Comparison of ENCODE assay signal across 14 cellular contexts in genomic region chr3:15633766-15634588, GRCh38. TPM values are rescaled to one million over a fixed set of nuclear protein-coding genes. Genes with fewer than 3 reads are reported as not detected.
DNase-seq lines count a peak whose midpoint lies in the region; ATAC-seq, FAIRE-seq and TF ChIP-seq lines count a peak whose summit lies in the region.
"Had no signal": no experiment of that assay in that cellular context is flagged by ENCODE, and none has a peak within 500 bp of the region (broad histone marks: within the 10 kb centered on the region; RNA-seq: fewer than 3 reads in every experiment).

No MANE protein-coding gene starts in this region.

- ATAC-seq in HepG2 = no peak
- ATAC-seq: activated T-cell treated with anti-CD3 and anti-CD28 coated beads, Interleukin-2, amount 50 U/mL, for 72 hours had no signal

- H3K27ac ChIP-seq in liver (ENCODE audit: low read depth in 1 of 2, low read length in 2 of 2) (no peak overlapping the region), HepG2 (ENCODE audit: extremely low read length, insufficient read depth, low read length) (no peak overlapping the region), uterus (peak overlapping the region; percentile 85 to 95)

- TF ChIP-seq RAD21 in liver (IDR thresholded peaks at IDR 0.05) = peak; percentile 22 to 39
- TF ChIP-seq RAD21 in HepG2 (CRISPR knock-in tag; IDR thresholded peaks at IDR 0.05) = no peak

- DNase-seq in HepG2 (ENCODE audit: low spot score) (no peak), cerebellar nuclear complex (lab: John Stamatoyannopoulos, UW) (peak; percentile 70 to 88), myocyte (ENCODE audit: low read depth) (peak; percentile 85), uterus (no peak), GM10248 (ENCODE audit: extremely low spot score) (no peak), germinal center (ENCODE audit: low spot score) (no peak)
- DNase-seq in activated T-helper 1 cell treated with anti-CD3 and anti-CD28 coated beads, Interleukin-12 subunit alpha, Interleukin-12 subunit beta, Interleukin-2, Interleukin-4 antibody, amounts not matched to agents 30 ng/mL and 10 ng/mL and 1 ng/mL, durations not matched to agents 14 hours and 24 hours and 36 hours (ENCODE audit: low spot score) = no peak
- DNase-seq: activated T-cell treated with anti-CD3 and anti-CD28 coated beads, Interleukin-2, amount 50 U/mL, for 72 hours; erythroblast; naive B cell; NCI-H1694 treated with DMSO at 0.1 percent for 48 hours; T-helper 1 cell had no signal

- H4K20me1 ChIP-seq in HepG2 (ENCODE audit: insufficient read depth, low read length) = no peaks in the 10 kb centered on the region

- H3K4me3 ChIP-seq in liver (ENCODE audit: low read depth in 1 of 3, low read length in 3 of 3) (no peak overlapping the region), HepG2 (replicated peaks in 1 of 3; ENCODE audit: insufficient read depth in 1 of 3, low read depth in 2 of 3, low read length in 3 of 3) (no peak overlapping the region), uterus (no peak overlapping the region)

- no peaks in the 10 kb centered on the region for H3K9me3 Mint-ChIP-seq in activated T-helper 1 cell treated with anti-CD3 and anti-CD28 coated beads, Interleukin-12 subunit alpha, Interleukin-12 subunit beta, Interleukin-2, Interleukin-4 antibody, amounts not matched to agents 30 ng/mL and 10 ng/mL and 1 ng/mL, durations not matched to agents 14 hours and 24 hours and 36 hours
- H3K9me3 Mint-ChIP-seq: activated T-cell treated with anti-CD3 and anti-CD28 coated beads, Interleukin-2, amount 50 U/mL, for 72 hours; naive B cell had no signal

- no peak overlapping the region for H3K9ac ChIP-seq in liver (ENCODE audit: low read depth in 1 of 2, low read length in 2 of 2)
- no peak overlapping the region for H3K9ac ChIP-seq in HepG2 (ENCODE audit: insufficient read depth, low read depth, low read length)

- CTCF ChIA-PET in HepG2 (lab: Yijun Ruan, JAX; ENCODE audit: low intra/inter-chr PET ratio, low total read pairs) = no interaction called here
- CTCF ChIA-PET in GM10248 (lab: Yijun Ruan, JAX) = interaction anchor here (0.8 to 1.5 kb wide), 6 partner anchors 12 to 175 kb away, joined by 3 to 5 read pairs (median 3); no protein-coding TSS in a partner anchor

- H3K9me3 ChIP-seq in liver (ENCODE audit: control insufficient read depth in 4 of 4, low read length in 3 of 4) (no peaks in the 10 kb centered on the region), HepG2 (ENCODE audit: low read length) (no peaks in the 10 kb centered on the region), uterus (no peaks in the 10 kb centered on the region)

- no peak for FAIRE-seq in HepG2 (lab: Jason Lieb, UNC)

- H3K27me3 ChIP-seq in liver (ENCODE audit: control insufficient read depth in 4 of 4, insufficient read depth in 4 of 4, low read length in 3 of 4) (no peaks in the 10 kb centered on the region), HepG2 (ENCODE audit: control insufficient read depth in 1 of 2, insufficient read depth in 2 of 2, low read length in 2 of 2) (no peaks in the 10 kb centered on the region), uterus (no peaks in the 10 kb centered on the region)

- TF ChIP-seq CTCF in liver (IDR thresholded peaks at IDR 0.05; ENCODE audit: low read depth, low read length, missing input control) (no peak), HepG2 (CRISPR knock-in tag; IDR thresholded peaks at IDR 0.05) (no peak), uterus (IDR thresholded peaks at IDR 0.05) (no peak), GM10248 (IDR thresholded peaks at IDR 0.05; ENCODE audit: control extremely low read depth, extremely low read depth, low read depth, missing control alignments) (no peak)

- no peak overlapping the region for H2AFZ ChIP-seq in HepG2 (ENCODE audit: low read length)

- no TSS peak for BruUV-seq in HepG2 (replicated peaks; lab: Mats Ljungman, UMichigan)

- H3K4me1 Mint-ChIP-seq in activated T-helper 1 cell treated with anti-CD3 and anti-CD28 coated beads, Interleukin-12 subunit alpha, Interleukin-12 subunit beta, Interleukin-2, Interleukin-4 antibody, amounts not matched to agents 30 ng/mL and 10 ng/mL and 1 ng/mL, durations not matched to agents 14 hours and 24 hours and 36 hours (ENCODE audit: low read depth) = peaks cover 76% of the 10 kb centered on the region

- H3K4me1 ChIP-seq in liver (ENCODE audit: control insufficient read depth in 4 of 4, insufficient read depth in 4 of 4, low read length in 3 of 4) (peaks cover 0 to 30% (median 13%) of the 10 kb centered on the region in 4 donors), HepG2 (ENCODE audit: insufficient read depth, low read length) (peaks cover 12% of the 10 kb centered on the region), uterus (peaks cover 0 to 11% of the 10 kb centered on the region in 2 donors)

- no peak overlapping the region for H3K4me2 ChIP-seq in HepG2 (ENCODE audit: low read depth, low read length)

- no peak overlapping the region for H3K27ac Mint-ChIP-seq in activated T-helper 1 cell treated with anti-CD3 and anti-CD28 coated beads, Interleukin-12 subunit alpha, Interleukin-12 subunit beta, Interleukin-2, Interleukin-4 antibody, amounts not matched to agents 30 ng/mL and 10 ng/mL and 1 ng/mL, durations not matched to agents 14 hours and 24 hours and 36 hours
- H3K27ac Mint-ChIP-seq: B cell had no signal

- TF ChIP-seq EP300 in HepG2 (IDR thresholded peaks at IDR 0.05; ENCODE audit: low read depth in 2 of 2, low read length in 2 of 2) = no peak
- no peak for TF ChIP-seq EP300 in HepG2 (CRISPR knock-in tag; IDR thresholded peaks at IDR 0.05; ENCODE audit: borderline replicate concordance)

- TF ChIP-seq POLR2A in HepG2 (IDR thresholded peaks at IDR 0.05; ENCODE audit: insufficient read depth in 1 of 2, low read depth in 2 of 2, low read length in 2 of 2) (no peak), uterus (IDR thresholded peaks at IDR 0.05) (no peak)

- in situ Hi-C loops in HepG2 (cut with HindIII; ENCODE audit: extremely low pct_ligation_motif_present, low pct_unique_long_range_greater_than_20kb) = loop anchor here (25.0 kb wide), 1 partner anchor 603 kb away; no protein-coding TSS in a partner anchor

- no peaks in the 10 kb centered on the region for H3K36me3 Mint-ChIP-seq in activated T-helper 1 cell treated with anti-CD3 and anti-CD28 coated beads, Interleukin-12 subunit alpha, Interleukin-12 subunit beta, Interleukin-2, Interleukin-4 antibody, amounts not matched to agents 30 ng/mL and 10 ng/mL and 1 ng/mL, durations not matched to agents 14 hours and 24 hours and 36 hours (ENCODE audit: low read depth)
- H3K36me3 Mint-ChIP-seq: naive B cell had no signal

- POLR2A ChIA-PET in HepG2 (lab: Yijun Ruan, JAX) = no interaction called here
- POLR2A ChIA-PET in GM10248 (lab: Yijun Ruan, JAX) = no interaction called here

- WGBS in liver = 30% methylated on average over 4 of the region's 4 CpGs
- 83% methylated on average over 4 of the region's 4 CpGs for WGBS in HepG2 (ENCODE audit: low lambda C conversion rate)

- H3K36me3 ChIP-seq in liver (ENCODE audit: control insufficient read depth in 4 of 4, insufficient read depth in 3 of 4, low read depth in 1 of 4, low read length in 3 of 4) (peaks cover 0 to 3% (median 2%) of the 10 kb centered on the region in 4 donors), HepG2 (replicated peaks in 1 of 2; ENCODE audit: control insufficient read depth in 1 of 2, insufficient read depth in 2 of 2, low read length in 2 of 2) (no peaks in the 10 kb centered on the region), uterus (no peaks in the 10 kb centered on the region)

- intact Hi-C loops in HepG2 (cut with micrococcal nuclease; ENCODE audit: unreplicated experiment) = loop anchor here (5.0 kb wide), 1 partner anchor 543 kb away; no protein-coding TSS in a partner anchor
- intact Hi-C loops in uterus (cut with DNase I; ENCODE audit: low total_unique reads) = no loop called here
- intact Hi-C loops in activated T-helper 1 cell treated with anti-CD3 and anti-CD28 coated beads, Interleukin-12 subunit alpha, Interleukin-12 subunit beta, Interleukin-2, Interleukin-4 antibody, amounts not matched to agents 30 ng/mL and 10 ng/mL and 1 ng/mL, durations not matched to agents 14 hours and 24 hours and 36 hours (cut with micrococcal nuclease) = loop anchor here (10.0 kb wide), 1 partner anchor 321 kb away; no protein-coding TSS in a partner anchor

- no peaks in the 10 kb centered on the region for H3K27me3 Mint-ChIP-seq in activated T-helper 1 cell treated with anti-CD3 and anti-CD28 coated beads, Interleukin-12 subunit alpha, Interleukin-12 subunit beta, Interleukin-2, Interleukin-4 antibody, amounts not matched to agents 30 ng/mL and 10 ng/mL and 1 ng/mL, durations not matched to agents 14 hours and 24 hours and 36 hours (ENCODE audit: insufficient read depth)
- H3K27me3 Mint-ChIP-seq: B cell, naive B cell had no signal

- H3K79me2 ChIP-seq in HepG2 (ENCODE audit: insufficient read depth, low read length) = no peaks in the 10 kb centered on the region

- no peak overlapping the region for H3K4me3 Mint-ChIP-seq in activated T-helper 1 cell treated with anti-CD3 and anti-CD28 coated beads, Interleukin-12 subunit alpha, Interleukin-12 subunit beta, Interleukin-2, Interleukin-4 antibody, amounts not matched to agents 30 ng/mL and 10 ng/mL and 1 ng/mL, durations not matched to agents 14 hours and 24 hours and 36 hours
- H3K4me3 Mint-ChIP-seq: B cell, naive B cell had no signal

RNA-seq across cellular contexts. Expression of gene BTD, which starts 32.4 kb away (rescaled TPM):
- total RNA-seq in liver = 10 to 100 TPM; 45.8 to 78.1 TPM
- 10 to 100 TPM; 46.6 to 49.0 TPM for polyA plus RNA-seq in liver
- total RNA-seq in HepG2 (2016; rRNA removed; fragmentation: Illumina TruSeq; extraction: Trizol) = 12.4 and 15.7 TPM in 2 replicates
- 3.3 and 4.1 TPM in 2 replicates for total RNA-seq in HepG2 (2016; cell fraction: cytosol; rRNA removed; fragmentation: Illumina TruSeq; extraction: Trizol; ENCODE audit: low read depth)
- total RNA-seq in HepG2 (2016; cell fraction: insoluble cytoplasmic fraction; rRNA removed; fragmentation: Illumina TruSeq; extraction: Trizol) = 10.3 and 17.5 TPM in 2 replicates
- 5.8 and 6.0 TPM in 2 replicates for total RNA-seq in HepG2 (2016; cell fraction: membrane; rRNA removed; fragmentation: Illumina TruSeq; extraction: Trizol)
- total RNA-seq in HepG2 (2016; cell fraction: nucleus; rRNA removed; fragmentation: Illumina TruSeq; extraction: Trizol) = 16.3 and 19.1 TPM in 2 replicates
- 35.3 and 35.5 TPM in 2 replicates for polyA plus RNA-seq in HepG2 (2011; rRNA removed)
- polyA plus RNA-seq in HepG2 (2011; cell fraction: cytosol; rRNA removed) = 34.6 and 45.8 TPM in 2 replicates
- polyA plus RNA-seq in HepG2 (2011; cell fraction: nucleus; rRNA removed) = 16.5 and 18.2 TPM in 2 replicates
- polyA plus RNA-seq in HepG2 (2012) = 26.8 and 28.2 TPM in 2 replicates
- 3.9 TPM in 2 replicates for polyA plus RNA-seq in HepG2 (2016; cell fraction: cytosol; fragmentation: Illumina TruSeq; extraction: Trizol; ENCODE audit: low read depth)
- 9.1 TPM in 2 replicates for polyA plus RNA-seq in HepG2 (2016; cell fraction: insoluble cytoplasmic fraction; fragmentation: Illumina TruSeq; extraction: Trizol; ENCODE audit: low read depth)
- polyA plus RNA-seq in HepG2 (2016; cell fraction: membrane; fragmentation: Illumina TruSeq; extraction: Trizol; ENCODE audit: low read depth) = 4.9 and 5.9 TPM in 2 replicates
- 20.7 and 21.2 TPM in 2 replicates for polyA plus RNA-seq in HepG2 (2016; cell fraction: nucleus; fragmentation: Illumina TruSeq; extraction: Trizol; ENCODE audit: insufficient read depth, low read depth)
- polyA minus RNA-seq in HepG2 (2011; rRNA and poly(A)+ RNA removed; ENCODE audit: low replicate concordance) = 41.5 and 57.7 TPM in 2 replicates
- 17.9 and 21.0 TPM in 2 replicates for polyA minus RNA-seq in HepG2 (2011; cell fraction: cytosol; rRNA and poly(A)+ RNA removed)
- 28.2 and 36.6 TPM in 2 replicates for polyA minus RNA-seq in HepG2 (2011; cell fraction: nucleus; rRNA and poly(A)+ RNA removed)
- total RNA-seq in myocyte = 22.9 and 26.7 TPM in 2 replicates
- 20.9 TPM for polyA plus RNA-seq in myocyte (2012)
- total RNA-seq in uterus = 10 to 100 TPM in 3 of 4 donors, 1 to 10 TPM in 1; 6.5 to 31.3 (median 21.5) TPM
- 2.6 and 3.5 TPM in 2 replicates for total RNA-seq in activated T-helper 1 cell treated with anti-CD3 and anti-CD28 coated beads, Interleukin-12 subunit alpha, Interleukin-12 subunit beta, Interleukin-2, Interleukin-4 antibody, amounts not matched to agents 30 ng/mL and 10 ng/mL and 1 ng/mL, durations not matched to agents 14 hours and 24 hours and 36 hours

RNA-seq across cellular contexts. Expression of gene HACL1, which starts 32.6 kb away (rescaled TPM):
- total RNA-seq in liver (10 to 100 TPM; 13.4 to 46.9 TPM), HepG2 (2016; rRNA removed; fragmentation: Illumina TruSeq; extraction: Trizol) (25.7 and 32.0 TPM in 2 replicates), myocyte (11.2 and 11.7 TPM in 2 replicates), uterus (10 to 100 TPM; 18.5 to 93.0 (median 25.7) TPM)
- polyA plus RNA-seq in liver (10 to 100 TPM; 28.2 to 36.2 TPM), HepG2 (2011; rRNA removed) (22.1 and 25.7 TPM in 2 replicates)
- total RNA-seq in HepG2 (2016; cell fraction: cytosol; rRNA removed; fragmentation: Illumina TruSeq; extraction: Trizol; ENCODE audit: low read depth) = 5.1 and 7.6 TPM in 2 replicates
- total RNA-seq in HepG2 (2016; cell fraction: insoluble cytoplasmic fraction; rRNA removed; fragmentation: Illumina TruSeq; extraction: Trizol) = 25.8 and 31.8 TPM in 2 replicates
- total RNA-seq in HepG2 (2016; cell fraction: membrane; rRNA removed; fragmentation: Illumina TruSeq; extraction: Trizol) = 7.5 and 7.7 TPM in 2 replicates
- total RNA-seq in HepG2 (2016; cell fraction: nucleus; rRNA removed; fragmentation: Illumina TruSeq; extraction: Trizol) = 20.6 and 21.9 TPM in 2 replicates
- polyA plus RNA-seq in HepG2 (2011; cell fraction: cytosol; rRNA removed) = 18.1 and 18.3 TPM in 2 replicates
- polyA plus RNA-seq in HepG2 (2011; cell fraction: nucleus; rRNA removed) = 14.0 and 16.9 TPM in 2 replicates
- polyA plus RNA-seq in HepG2 (2012) = 12.0 and 17.7 TPM in 2 replicates
- polyA plus RNA-seq in HepG2 (2016; cell fraction: cytosol; fragmentation: Illumina TruSeq; extraction: Trizol; ENCODE audit: low read depth) = 2.3 and 2.6 TPM in 2 replicates
- polyA plus RNA-seq in HepG2 (2016; cell fraction: insoluble cytoplasmic fraction; fragmentation: Illumina TruSeq; extraction: Trizol; ENCODE audit: low read depth) = 20.8 and 23.2 TPM in 2 replicates
- 4.0 and 4.1 TPM in 2 replicates for polyA plus RNA-seq in HepG2 (2016; cell fraction: membrane; fragmentation: Illumina TruSeq; extraction: Trizol; ENCODE audit: low read depth)
- 13.2 and 15.6 TPM in 2 replicates for polyA plus RNA-seq in HepG2 (2016; cell fraction: nucleus; fragmentation: Illumina TruSeq; extraction: Trizol; ENCODE audit: insufficient read depth, low read depth)
- polyA minus RNA-seq in HepG2 (2011; rRNA and poly(A)+ RNA removed; ENCODE audit: low replicate concordance) = 39.5 and 56.3 TPM in 2 replicates
- polyA minus RNA-seq in HepG2 (2011; cell fraction: cytosol; rRNA and poly(A)+ RNA removed) = 11.1 and 11.2 TPM in 2 replicates
- 51.2 and 57.7 TPM in 2 replicates for polyA minus RNA-seq in HepG2 (2011; cell fraction: nucleus; rRNA and poly(A)+ RNA removed)
- polyA plus RNA-seq in myocyte (2012) = 10.2 TPM
- total RNA-seq in activated T-helper 1 cell treated with anti-CD3 and anti-CD28 coated beads, Interleukin-12 subunit alpha, Interleukin-12 subunit beta, Interleukin-2, Interleukin-4 antibody, amounts not matched to agents 30 ng/mL and 10 ng/mL and 1 ng/mL, durations not matched to agents 14 hours and 24 hours and 36 hours = 21.4 and 24.8 TPM in 2 replicates

Comparison
In these comparisons a context has a peak if more than half of its experiments do, and no peak if none do; other contexts are left out.
1. H3K27ac ChIP-seq: peak in uterus (2 of 2); none in liver (0 of 2) and HepG2 (single experiment).
2. DNase-seq: peak in cerebellar nuclear complex (2 of 2) and myocyte (single experiment); none in HepG2 (single experiment), uterus (0 of 2), GM10248 (single experiment), germinal center (single experiment) and activated T-helper 1 cell treated with anti-CD3 and anti-CD28 coated beads, Interleukin-12 subunit alpha, Interleukin-12 subunit beta, Interleukin-2, Interleukin-4 antibody, amounts not matched to agents 30 ng/mL and 10 ng/mL and 1 ng/mL, durations not matched to agents 14 hours and 24 hours and 36 hours (single experiment).